Comparison of ENCODE assay signal across 5 cellular contexts in genomic region chr7:22436552-22436951, GRCh38.
DNase-seq lines count a peak whose midpoint lies in the region; ATAC-seq, FAIRE-seq and TF ChIP-seq lines count a peak whose summit lies in the region.
"Not testable (repeated sequence)": the region's sequence is repeated elsewhere in the genome, so short reads cannot be mapped to it uniquely, and the experiment has no call there.

No MANE protein-coding gene starts in this region.

- TF ChIP-seq POLR2A in GM12892 (IDR thresholded peaks at IDR 0.05; ENCODE audit: low read depth, low read length) = not testable (repeated sequence)

- H3K4me3 Mint-ChIP-seq in endothelial cell (ENCODE audit: unreplicated experiment) = peak overlapping the region; percentile 17

- H2AFZ ChIP-seq in MM.1S (ENCODE audit: low read length); OCI-LY1 (ENCODE audit: low read length): not testable (repeated sequence)

- DNase-seq in GM12892 (ENCODE audit: insufficient read length); MM.1S; endothelial cell (ENCODE audit: low spot score): not testable (repeated sequence)

- not testable (repeated sequence) for H3K4me3 ChIP-seq in MM.1S (ENCODE audit: low read length); OCI-LY1 (ENCODE audit: low read depth, low read length, poor library complexity, severe bottlenecking)

- H3K36me3 Mint-ChIP-seq in endothelial cell (ENCODE audit: low read depth, unreplicated experiment) = peaks cover 18% of the 10 kb centered on the region

- H3K9ac ChIP-seq in MM.1S (ENCODE audit: low read length); OCI-LY1 (ENCODE audit: low read length): not testable (repeated sequence)

- H3K79me2 ChIP-seq in MM.1S (ENCODE audit: low read length); OCI-LY1 (ENCODE audit: insufficient read depth, low read length): not testable (repeated sequence)

- TF ChIP-seq CTCF in MM.1S (IDR thresholded peaks at IDR 0.05; ENCODE audit: low read length); OCI-LY1 (IDR thresholded peaks at IDR 0.05; ENCODE audit: low read length); endothelial cell (IDR thresholded peaks at IDR 0.05; ENCODE audit: unreplicated experiment): not testable (repeated sequence)

- H4K20me1 ChIP-seq in MM.1S (ENCODE audit: insufficient read depth, low read length); OCI-LY1 (ENCODE audit: insufficient read depth, low read length): not testable (repeated sequence)

- ATAC-seq in SK-N-SH treated with all-trans-retinoic acid at 6 μM for 48 hours = not testable (repeated sequence)

- H3K27ac ChIP-seq in MM.1S (ENCODE audit: low read length) = not testable (repeated sequence)
- peak overlapping the region; percentile 85 for H3K27ac ChIP-seq in OCI-LY1 (ENCODE audit: low read depth, low read length, poor library complexity, severe bottlenecking)

- H3K36me3 ChIP-seq in MM.1S (replicated peaks; ENCODE audit: insufficient read depth, low read length); OCI-LY1 (ENCODE audit: insufficient read depth, low read length): not testable (repeated sequence)

- peak; percentile 76 for FAIRE-seq in GM12892 (lab: Jason Lieb, UNC)

- H3K27ac Mint-ChIP-seq in endothelial cell (ENCODE audit: unreplicated experiment) = peak overlapping the region; percentile 65

- H3K4me2 ChIP-seq in MM.1S (ENCODE audit: low read depth, low read length) = peak overlapping the region; percentile 38; the same call in 1 of the 2 replicates
- not testable (repeated sequence) for H3K4me2 ChIP-seq in OCI-LY1 (ENCODE audit: low read length)

- peaks cover 46% of the 10 kb centered on the region for H3K4me1 Mint-ChIP-seq in endothelial cell (ENCODE audit: unreplicated experiment)

- not testable (repeated sequence) for H3K9me3 ChIP-seq in MM.1S (replicated peaks; ENCODE audit: insufficient read depth, low read length); OCI-LY1 (ENCODE audit: low read length)

- not testable (repeated sequence) for H3K9me3 Mint-ChIP-seq in endothelial cell (ENCODE audit: unreplicated experiment)

- H3K27me3 Mint-ChIP-seq in endothelial cell (ENCODE audit: unreplicated experiment) = not testable (repeated sequence)

- H3K9me2 ChIP-seq in MM.1S (replicated peaks; ENCODE audit: insufficient read depth, low read length); OCI-LY1 (ENCODE audit: low read depth, low read length): not testable (repeated sequence)

- peaks cover 52% of the 10 kb centered on the region for H3K4me1 ChIP-seq in MM.1S (ENCODE audit: low read length)
- peaks cover 73% of the 10 kb centered on the region for H3K4me1 ChIP-seq in OCI-LY1 (ENCODE audit: insufficient read depth, low read length, severe bottlenecking)

- peaks cover 23% of the 10 kb centered on the region for H3F3A ChIP-seq in MM.1S (ENCODE audit: insufficient read depth, low read length)
- H3F3A ChIP-seq in OCI-LY1 (ENCODE audit: insufficient read depth, low read length) = not testable (repeated sequence)

- H3K27me3 ChIP-seq in MM.1S (replicated peaks; ENCODE audit: insufficient read depth, low read length); OCI-LY1 (ENCODE audit: insufficient read depth, low read length): not testable (repeated sequence)

TF ChIP-seq in SK-N-SH treated with all-trans-retinoic acid at 6 μM for 48 hours, 23 proteins besides CTCF, POLR2A, EP300 and RAD21:
- TF ChIP-seq ZNF8 (CRISPR knock-in tag; IDR thresholded peaks at IDR 0.05) = peak; percentile 62; the same call in 1 of the 2 replicates
